8 cellular contexts compared by ENCODE assay signal in the genomic region with DNA sequence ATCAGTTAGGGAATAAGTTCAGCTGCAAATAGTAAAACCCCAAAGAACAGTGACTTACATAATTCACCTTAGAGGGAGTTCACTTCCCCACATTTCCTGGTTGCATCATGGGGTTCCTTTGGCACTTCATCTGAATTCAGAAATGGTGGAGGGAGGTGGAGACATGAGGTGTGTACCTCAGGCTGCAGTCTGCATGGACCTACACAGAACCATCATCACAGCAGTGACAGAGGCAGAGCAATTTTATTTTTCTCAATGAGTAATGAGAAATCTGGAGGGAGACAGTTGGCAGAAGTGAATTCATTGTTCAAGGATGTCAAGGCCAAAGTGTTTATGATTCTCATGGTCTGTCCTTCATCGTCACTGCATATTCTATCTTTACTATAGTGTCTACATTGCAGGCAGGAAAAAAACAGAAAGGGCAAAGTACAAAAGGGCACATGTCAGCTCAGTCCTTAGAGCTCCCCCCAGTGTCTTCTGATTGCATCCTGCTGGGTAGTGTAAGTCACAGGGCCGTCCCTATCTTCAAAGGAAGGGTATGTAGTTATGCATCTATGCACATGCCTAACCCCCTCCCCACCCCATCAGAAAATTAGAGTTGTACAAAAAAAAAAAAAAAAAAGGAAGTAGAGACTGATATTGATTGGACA.
DNase-seq lines count a peak whose midpoint lies in the region; ATAC-seq and TF ChIP-seq lines count a peak whose summit lies in the region.

No MANE protein-coding gene starts in this region.

- no peaks in the 10 kb centered on the region for H4K20me1 ChIP-seq in OCI-LY7 (ENCODE audit: insufficient read depth, low read length)

- peaks cover 3 to 4% (median 3%) of the 10 kb centered on the region in 3 donors for H3K27me3 Mint-ChIP-seq in immature natural killer cell (ENCODE audit: low read depth in 3 of 3)
- no peaks in the 10 kb centered on the region for H3K27me3 Mint-ChIP-seq in nephron progenitor cell (ENCODE audit: low read depth, poor library complexity)
- H3K27me3 Mint-ChIP-seq in activated CD4-positive, alpha-beta memory T cell treated with anti-CD3 and anti-CD28 coated beads, Interleukin-2, amount 10 ng/mL, durations not matched to agents 7 days and 5 days, result peaks cover 18% of the 10 kb centered on the region

- H3K4me3 ChIP-seq in OCI-LY7 (ENCODE audit: low read depth, low read length, poor library complexity, severe bottlenecking) (no peak overlapping the region), lower leg skin (ENCODE audit: low read depth, poor library complexity, severe bottlenecking) (no peak overlapping the region)

- H3K9me3 ChIP-seq in OCI-LY7 (ENCODE audit: low read length), result no peaks in the 10 kb centered on the region

- CTCF ChIA-PET in OCI-LY7 (lab: Charles Lee; ENCODE audit: unreplicated experiment), result no interaction called here
- CTCF ChIA-PET in activated CD4-positive, alpha-beta memory T cell treated with anti-CD3 and anti-CD28 coated beads, Interleukin-2, amount 10 ng/mL, durations not matched to agents 7 days and 5 days (lab: Charles Lee), result interaction anchor here (0.7 kb wide), 2 partner anchors 62 to 91 kb away, joined by 3 to 5 read pairs; no protein-coding TSS in a partner anchor

- H3K4me1 Mint-ChIP-seq in immature natural killer cell (peaks cover 0 to 17% of the 10 kb centered on the region in 2 donors), nephron progenitor cell (no peaks in the 10 kb centered on the region)
- no peaks in the 10 kb centered on the region for H3K4me1 Mint-ChIP-seq in activated CD4-positive, alpha-beta memory T cell treated with anti-CD3 and anti-CD28 coated beads, Interleukin-2, amount 10 ng/mL, durations not matched to agents 7 days and 5 days

- no peaks in the 10 kb centered on the region for H3K79me2 ChIP-seq in OCI-LY7 (ENCODE audit: insufficient read depth, low read depth, low read length)

- ATAC-seq in HG02678 (IDR thresholded peaks at IDR 0.05; ENCODE audit: unreplicated experiment), result peak; percentile 61

- no TSS peak for BruUV-seq in OCI-LY7 (replicated peaks; lab: Mats Ljungman, UMichigan)

- H3K36me3 Mint-ChIP-seq in immature natural killer cell (no peaks in the 10 kb centered on the region), nephron progenitor cell (ENCODE audit: low read depth) (no peaks in the 10 kb centered on the region)
- H3K36me3 Mint-ChIP-seq in activated CD4-positive, alpha-beta memory T cell treated with anti-CD3 and anti-CD28 coated beads, Interleukin-2, amount 10 ng/mL, durations not matched to agents 7 days and 5 days (ENCODE audit: low read depth), result no peaks in the 10 kb centered on the region

- no peak overlapping the region for H3K27ac ChIP-seq in OCI-LY7 (ENCODE audit: low read depth, low read length, poor library complexity, severe bottlenecking)

- H3K27ac Mint-ChIP-seq in immature natural killer cell, result no peak overlapping the region
- no peak overlapping the region for H3K27ac Mint-ChIP-seq in nephron progenitor cell
- no peak overlapping the region for H3K27ac Mint-ChIP-seq in activated CD4-positive, alpha-beta memory T cell treated with anti-CD3 and anti-CD28 coated beads, Interleukin-2, amount 10 ng/mL, durations not matched to agents 7 days and 5 days

- H3K4me1 ChIP-seq in OCI-LY7 (ENCODE audit: insufficient read depth, low read length, poor library complexity, severe bottlenecking), result no peaks in the 10 kb centered on the region

- no peak overlapping the region for H3K4me2 ChIP-seq in OCI-LY7 (ENCODE audit: low read length)

- DNase-seq in GM13977 (ENCODE audit: low spot score) (peak; percentile 11), OCI-LY7 (ENCODE audit: low spot score) (peak; percentile 69), immature natural killer cell (peak in 2 of 3 donors; percentile 39 to 41), lower leg skin (ENCODE audit: low spot score in 2 of 2) (no peak), nephron progenitor cell (no peak)
- no peak for DNase-seq in activated CD4-positive, alpha-beta T cell treated with anti-CD3 and anti-CD28 coated beads, Interleukin-2, amount 50 U/mL, for 1 hour
- DNase-seq in activated CD4-positive, alpha-beta memory T cell treated with anti-CD3 and anti-CD28 coated beads, Interleukin-2, amount 10 ng/mL, durations not matched to agents 7 days and 5 days, result no peak

- no peaks in the 10 kb centered on the region for H3K9me3 Mint-ChIP-seq in immature natural killer cell
- no peaks in the 10 kb centered on the region for H3K9me3 Mint-ChIP-seq in nephron progenitor cell
- no peaks in the 10 kb centered on the region for H3K9me3 Mint-ChIP-seq in activated CD4-positive, alpha-beta memory T cell treated with anti-CD3 and anti-CD28 coated beads, Interleukin-2, amount 10 ng/mL, durations not matched to agents 7 days and 5 days

- TF ChIP-seq POLR2A in lower leg skin (IDR thresholded peaks at IDR 0.05), result no peak

- POLR2A ChIA-PET in OCI-LY7 (lab: Charles Lee), result interaction anchor here (0.5 to 1.4 kb wide), 5 partner anchors 11 to 1775 kb away, joined by 3 to 5 read pairs (median 4); no protein-coding TSS in a partner anchor
- POLR2A ChIA-PET in activated CD4-positive, alpha-beta memory T cell treated with anti-CD3 and anti-CD28 coated beads, Interleukin-2, amount 10 ng/mL, durations not matched to agents 7 days and 5 days (lab: Charles Lee), result no interaction called here

- intact Hi-C loops in OCI-LY7 (cut with micrococcal nuclease; ENCODE audit: unreplicated experiment), result loop anchor here (1.0 kb wide), 1 partner anchor 54 kb away; no protein-coding TSS in a partner anchor
- intact Hi-C loops in lower leg skin (cut with DNase I; ENCODE audit: low total_unique reads), result no loop called here

- TF ChIP-seq CTCF in GM13977 (IDR thresholded peaks at IDR 0.05; ENCODE audit: extremely low read depth, insufficient read depth, missing control alignments) (peak; percentile 43), OCI-LY7 (conservative IDR thresholded peaks at IDR 0.05; ENCODE audit: low read length) (peak; percentile 80), lower leg skin (IDR thresholded peaks at IDR 0.05) (no peak), nephron progenitor cell (IDR thresholded peaks at IDR 0.05) (no peak)

- WGBS in lower leg skin, 2 donors, result 48 to 55% methylated on average over 2 of the region's 2 CpGs

- H3K4me3 Mint-ChIP-seq in immature natural killer cell (no peak overlapping the region), nephron progenitor cell (no peak overlapping the region)
- H3K4me3 Mint-ChIP-seq in activated CD4-positive, alpha-beta memory T cell treated with anti-CD3 and anti-CD28 coated beads, Interleukin-2, amount 10 ng/mL, durations not matched to agents 7 days and 5 days, result no peak overlapping the region

- no peaks in the 10 kb centered on the region for H3K9me2 ChIP-seq in OCI-LY7 (ENCODE audit: insufficient read depth, low read length)

- no peaks in the 10 kb centered on the region for H3K36me3 ChIP-seq in OCI-LY7 (ENCODE audit: insufficient read depth, low read length)

- in situ Hi-C loops in GM13977 (cut with MboI; ENCODE audit: low pct_unique_long_range_greater_than_20kb, low sequenced_read_pairs, unreplicated experiment), result no loop called here

- peak overlapping the region; percentile 57; the same call in 1 of the 2 replicates for H2AFZ ChIP-seq in OCI-LY7 (ENCODE audit: low read length)

Comparison
In these comparisons a context has a peak if more than half of its experiments do, and no peak if none do; other contexts are left out.
1. DNase-seq: peak in GM13977 (single experiment), OCI-LY7 (single experiment) and immature natural killer cell (2 of 3); none in lower leg skin (0 of 2), nephron progenitor cell (single experiment), activated CD4-positive, alpha-beta T cell treated with anti-CD3 and anti-CD28 coated beads, Interleukin-2, amount 50 U/mL, for 1 hour (single experiment) and activated CD4-positive, alpha-beta memory T cell treated with anti-CD3 and anti-CD28 coated beads, Interleukin-2, amount 10 ng/mL, durations not matched to agents 7 days and 5 days (single experiment).
2. CTCF ChIP-seq: peak in GM13977 (single experiment) and OCI-LY7 (single experiment); none in lower leg skin (0 of 3) and nephron progenitor cell (single experiment).